In the genomic region with DNA sequence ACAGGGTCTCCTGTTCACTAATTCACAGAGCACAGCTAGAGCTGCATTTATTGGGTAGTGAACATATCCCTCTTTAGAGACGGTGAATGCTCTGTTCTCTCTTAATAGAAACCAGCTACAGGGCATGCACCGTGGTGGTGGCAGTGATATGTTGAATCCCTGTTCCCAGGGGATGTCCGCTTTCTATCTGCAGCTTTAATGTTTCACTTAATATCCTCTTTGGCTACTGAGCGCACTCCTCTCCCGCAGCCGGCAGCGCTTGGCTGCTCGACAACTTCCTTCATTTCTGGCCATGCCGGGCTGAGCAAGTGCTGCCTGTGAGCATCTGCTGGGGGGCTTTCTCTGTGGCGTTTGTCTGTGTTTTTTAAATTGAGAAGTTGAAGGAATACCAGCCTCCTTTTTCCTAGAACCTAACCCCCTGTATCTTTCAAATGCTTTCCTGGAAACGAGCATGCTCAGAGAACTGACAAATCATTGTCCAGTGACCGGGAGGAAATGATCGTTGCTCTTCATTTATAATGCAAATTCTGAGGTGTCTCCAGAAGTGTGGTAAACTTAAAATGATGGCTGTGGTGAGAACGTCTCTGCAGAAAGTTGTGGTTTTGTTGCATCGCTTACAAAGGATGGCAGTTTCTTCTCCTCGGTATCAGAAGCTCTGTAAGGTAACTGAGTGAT, we compare ENCODE assay signal across 2 cellular contexts.
A peak's percentile ranks its signal among the peaks of the same experiment; 100 is the strongest.
TF ChIP-seq lines count a peak whose summit lies in the region.

No MANE protein-coding gene starts in this region.

TF ChIP-seq in GM23338, 12 proteins besides CTCF, POLR2A, EP300 and RAD21:
- peak; percentile 53 for TF ChIP-seq NANOG (IDR thresholded peaks at IDR 0.05; ENCODE audit: borderline replicate concordance)
- TF ChIP-seq STAT1 (IDR thresholded peaks at IDR 0.05; ENCODE audit: unreplicated experiment) = no peak

TF ChIP-seq in H1, 55 proteins besides CTCF, POLR2A, EP300 and RAD21:
- no peak for TF ChIP-seq EGR1 (IDR thresholded peaks at IDR 0.05; ENCODE audit: borderline replicate concordance, low read depth, low read length)
- TF ChIP-seq SP2 (IDR thresholded peaks at IDR 0.05; ENCODE audit: low read length) = no peak
- no peak for TF ChIP-seq SAP30 (IDR thresholded peaks at IDR 0.05; ENCODE audit: insufficient read depth, insufficient replicate concordance, low read length)
- TF ChIP-seq SP4 (IDR thresholded peaks at IDR 0.05; ENCODE audit: low read length) = no peak
- TF ChIP-seq NANOG (IDR thresholded peaks at IDR 0.05; ENCODE audit: insufficient read depth, low read depth, low read length, poor library complexity, severe bottlenecking) = no peak
